Comparison of ENCODE assay signal across 1 cellular context in the genomic region with DNA sequence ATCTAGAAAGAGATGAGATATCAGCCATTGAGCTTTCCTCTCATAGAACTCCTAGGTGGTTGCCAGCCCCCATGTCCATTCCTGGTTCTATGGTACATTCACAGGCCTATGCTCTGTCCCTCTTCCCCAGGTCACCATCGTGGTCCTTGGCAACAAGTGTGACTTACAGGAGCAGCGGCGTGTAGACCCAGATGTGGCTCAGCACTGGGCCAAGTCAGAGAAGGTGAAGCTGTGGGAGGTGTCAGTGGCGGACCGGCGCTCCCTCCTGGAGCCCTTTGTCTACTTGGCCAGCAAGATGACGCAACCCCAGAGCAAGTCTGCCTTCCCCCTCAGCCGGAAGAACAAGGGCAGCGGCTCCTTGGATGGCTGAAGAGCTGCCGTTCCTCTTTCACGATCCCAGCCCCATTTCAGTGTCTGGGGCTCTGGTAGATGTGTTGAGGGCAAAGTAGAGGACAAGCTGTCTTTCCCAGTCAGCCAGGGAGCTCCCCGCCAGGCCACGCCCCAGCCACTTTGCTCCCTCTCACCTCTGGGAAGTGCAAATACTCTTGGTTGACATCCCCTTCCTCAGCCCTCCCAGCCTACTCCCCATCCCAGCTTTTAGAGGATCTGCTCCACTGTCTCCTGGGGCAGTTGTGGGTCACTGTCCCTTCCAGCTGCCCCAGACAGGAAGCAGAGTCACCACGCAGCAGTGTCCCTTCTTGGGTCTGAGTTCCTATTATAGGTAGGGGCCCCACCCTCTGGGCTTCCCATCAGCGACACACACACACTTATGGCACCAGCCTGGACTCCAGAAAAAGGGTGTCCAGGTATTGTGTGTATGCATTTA.
TF ChIP-seq lines count a peak whose summit lies in the region.

No MANE protein-coding gene starts in this region.

TF ChIP-seq in K562, 482 proteins besides CTCF, POLR2A, EP300 and RAD21 (continued from another document and continues in another):
- no peak for TF ChIP-seq ARID4B (CRISPR knock-in tag; IDR thresholded peaks at IDR 0.05)
- TF ChIP-seq ZNF609 (CRISPR knock-in tag; IDR thresholded peaks at IDR 0.05; ENCODE audit: borderline replicate concordance), result no peak
- no peak for TF ChIP-seq ZFP1 (CRISPR knock-in tag; IDR thresholded peaks at IDR 0.05)
- no peak for TF ChIP-seq STAT5B (CRISPR knock-in tag; IDR thresholded peaks at IDR 0.05)
- TF ChIP-seq TCF3 (CRISPR knock-in tag; IDR thresholded peaks at IDR 0.05), result no peak
- TF ChIP-seq CCNT2 (IDR thresholded peaks at IDR 0.05; ENCODE audit: borderline replicate concordance, extremely low read depth, insufficient read length, low read depth, low read length), result no peak
- TF ChIP-seq SUPT5H (IDR thresholded peaks at IDR 0.05), result peak; percentile 33; the same call in 1 of the 2 replicates
- TF ChIP-seq NCOR1 (IDR thresholded peaks at IDR 0.05), result no peak
- peak; percentile 76 for TF ChIP-seq ZNF586 (CRISPR knock-in tag; conservative IDR thresholded peaks at IDR 0.05)
- no peak for TF ChIP-seq GATA2 (CRISPR knock-in tag; IDR thresholded peaks at IDR 0.05)
- TF ChIP-seq RHOXF2B (CRISPR knock-in tag; conservative IDR thresholded peaks at IDR 0.05), result no peak
- TF ChIP-seq ZNF77 (CRISPR knock-in tag; IDR thresholded peaks at IDR 0.05), result no peak
- no peak for TF ChIP-seq ZNF518B (CRISPR knock-in tag; IDR thresholded peaks at IDR 0.05)
- no peak for TF ChIP-seq MLX (CRISPR knock-in tag; conservative IDR thresholded peaks at IDR 0.05)
- no peak for TF ChIP-seq ZFP36 (IDR thresholded peaks at IDR 0.05; ENCODE audit: low read depth, low read length, partially characterized antibody)
- TF ChIP-seq, protein P1, sequence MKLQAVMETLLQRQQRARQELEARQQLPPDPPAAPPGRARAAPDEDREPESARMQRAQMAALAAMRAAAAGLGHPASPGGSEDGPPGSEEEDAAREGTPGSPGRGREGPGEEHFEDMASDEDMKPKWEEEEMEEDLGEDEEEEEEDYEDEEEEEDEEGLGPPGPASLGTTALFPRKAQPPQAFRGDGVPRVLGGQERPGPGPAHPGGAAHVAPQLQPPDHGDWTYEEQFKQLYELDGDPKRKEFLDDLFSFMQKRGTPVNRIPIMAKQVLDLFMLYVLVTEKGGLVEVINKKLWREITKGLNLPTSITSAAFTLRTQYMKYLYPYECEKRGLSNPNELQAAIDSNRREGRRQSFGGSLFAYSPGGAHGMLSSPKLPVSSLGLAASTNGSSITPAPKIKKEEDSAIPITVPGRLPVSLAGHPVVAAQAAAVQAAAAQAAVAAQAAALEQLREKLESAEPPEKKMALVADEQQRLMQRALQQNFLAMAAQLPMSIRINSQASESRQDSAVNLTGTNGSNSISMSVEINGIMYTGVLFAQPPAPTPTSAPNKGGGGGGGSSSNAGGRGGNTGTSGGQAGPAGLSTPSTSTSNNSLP (IDR thresholded peaks at IDR 0.05; ENCODE audit: borderline replicate concordance, low read depth, low read length), result no peak
- no peak; the same call in 1 of the 2 replicates for TF ChIP-seq RFX1 (IDR thresholded peaks at IDR 0.05)
- TF ChIP-seq GABPB2 (CRISPR knock-in tag; conservative IDR thresholded peaks at IDR 0.05), result no peak
- peak; percentile 26 for TF ChIP-seq HDAC3 (IDR thresholded peaks at IDR 0.05; ENCODE audit: borderline replicate concordance, partially characterized antibody)
- peak; percentile 86 for TF ChIP-seq POLR2H (tag; IDR thresholded peaks at IDR 0.05; ENCODE audit: low read depth)
- TF ChIP-seq HBP1 (CRISPR knock-in tag; IDR thresholded peaks at IDR 0.05), result no peak; the same call in 1 of the 2 replicates
- TF ChIP-seq BRF1 (IDR thresholded peaks at IDR 0.05; ENCODE audit: borderline replicate concordance, extremely low read depth, insufficient read length), result no peak
- TF ChIP-seq XRCC5 (IDR thresholded peaks at IDR 0.05; ENCODE audit: low read depth, low read length), result no peak
- TF ChIP-seq IFI16 (CRISPR knock-in tag; IDR thresholded peaks at IDR 0.05), result no peak
- no peak for TF ChIP-seq MECOM (CRISPR knock-in tag; IDR thresholded peaks at IDR 0.05)
- no peak for TF ChIP-seq LARP7 (IDR thresholded peaks at IDR 0.05)
- no peak for TF ChIP-seq NFIC (IDR thresholded peaks at IDR 0.05)
- TF ChIP-seq MBD2 (IDR thresholded peaks at IDR 0.05; ENCODE audit: borderline replicate concordance, low read depth), result no peak
- TF ChIP-seq U2AF1 (optimal IDR thresholded peaks at IDR 0.05; ENCODE audit: low read depth, low read length), result no peak
- TF ChIP-seq CUX1 (CRISPR knock-in tag; IDR thresholded peaks at IDR 0.05), result no peak
- no peak for TF ChIP-seq ZKSCAN1 (IDR thresholded peaks at IDR 0.05; ENCODE audit: low read depth, low read length)
- TF ChIP-seq POLR2B (IDR thresholded peaks at IDR 0.05; ENCODE audit: low read depth, partially characterized antibody), result peak; percentile 56
- no peak; the same call in 1 of the 2 replicates for TF ChIP-seq BCL6 (CRISPR knock-in tag; IDR thresholded peaks at IDR 0.05)
- no peak for TF ChIP-seq ZZZ3 (IDR thresholded peaks at IDR 0.05)
